In the genomic region with DNA sequence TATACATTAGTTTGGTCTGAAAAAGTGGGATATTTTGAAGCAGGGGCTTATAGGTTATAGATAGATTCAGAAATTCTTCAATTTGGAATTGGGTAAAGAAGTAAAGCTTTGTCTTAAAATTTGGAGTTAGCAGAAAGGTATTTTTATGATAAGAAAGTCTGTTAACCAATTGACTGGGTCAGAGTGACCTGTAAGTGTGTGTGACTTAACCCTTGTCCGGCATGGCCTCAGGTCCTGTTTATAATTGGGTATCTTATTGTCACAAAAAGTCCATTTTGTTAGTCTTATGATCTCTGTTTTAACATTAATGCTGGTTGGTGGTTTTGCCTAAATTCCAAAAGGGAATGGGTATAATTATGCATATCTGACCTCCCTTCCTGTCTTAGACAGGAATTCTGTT, we compare ENCODE assay signal across 35 cellular contexts.
DNase-seq lines count a peak whose midpoint lies in the region; ATAC-seq, FAIRE-seq and TF ChIP-seq lines count a peak whose summit lies in the region.
"Had no signal": no experiment of that assay in that cellular context is flagged by ENCODE, and none has a peak within 500 bp of the region (broad histone marks: within the 10 kb centered on the region; RNA-seq: fewer than 3 reads in every experiment).

No MANE protein-coding gene starts in this region.

- H3K23ac ChIP-seq in H9 (ENCODE audit: insufficient read length, low read depth, low read length) (no peak overlapping the region), H1 (ENCODE audit: insufficient read length) (no peak overlapping the region)

- H3K36me3 Mint-ChIP-seq in Caco-2 (ENCODE audit: insufficient read depth, unreplicated experiment): peaks cover 7% of the 10 kb centered on the region
- H3K36me3 Mint-ChIP-seq in GM23338 (ENCODE audit: low read depth): peaks cover 3% of the 10 kb centered on the region; the same call in 1 of the 3 replicates
- peaks cover 0 to 3% (median 0%) of the 10 kb centered on the region in 3 experiments; a peak in 3 of 7 replicates for H3K36me3 Mint-ChIP-seq in H9 (ENCODE audit: insufficient read depth in 1 of 3, low read depth in 3 of 3)
- no peaks in the 10 kb centered on the region for H3K36me3 Mint-ChIP-seq in natural killer cell treated with Interleukin-12 subunit alpha and Interleukin-12 subunit beta and Interleukin-15 and Interleukin-18, amount 100 ng/mL, for 72 hours
- H3K36me3 Mint-ChIP-seq: CD14-positive monocyte; CD4-positive, alpha-beta memory T cell; CD4-positive, CD25-positive, alpha-beta regulatory T cell; CD8-positive, alpha-beta memory T cell; CD8-positive, alpha-beta T cell had no signal

- peaks cover 3% of the 10 kb centered on the region; the same call in 1 of the 2 replicates for H3K9me3 ChIP-seq in Caco-2
- H3K9me3 ChIP-seq in H9 (ENCODE audit: control insufficient read depth, low read depth, low read length): no peaks in the 10 kb centered on the region
- H3K9me3 ChIP-seq in H1 (ENCODE audit: insufficient read depth in 2 of 2, low read depth in 1 of 2, low read length in 1 of 2): no peaks in the 10 kb centered on the region
- H3K9me3 ChIP-seq: A549; BE2C; BLaER1; BLaER1 treated with 17β-estradiol and CSF1 and Interleukin-3, amounts not matched to agents 10 nM and 100 nM had no signal

- TF ChIP-seq POLR2A in H1 (IDR thresholded peaks at IDR 0.05; ENCODE audit: control extremely low read depth in 1 of 2, low read depth in 2 of 2, low read length in 2 of 2): no peak

- H3K23me2 ChIP-seq in H9 (ENCODE audit: insufficient read length, low read depth, low read length, poor library complexity, severe bottlenecking) (no peaks in the 10 kb centered on the region), H1 (ENCODE audit: low read depth, low read length) (no peaks in the 10 kb centered on the region; the same call in 1 of the 2 replicates)

- TF ChIP-seq EP300 in H1 (IDR thresholded peaks at IDR 0.05; ENCODE audit: borderline replicate concordance in 1 of 2, low read depth in 2 of 2, low read length in 2 of 2): no peak

- no peak overlapping the region for H2BK12ac ChIP-seq in H9 (ENCODE audit: insufficient read length, low read depth, low read length)
- H2BK12ac ChIP-seq in H1 (ENCODE audit: low read depth, low read length): no peak overlapping the region; the same call in 1 of the 2 replicates

- no peak overlapping the region for H2AFZ ChIP-seq in GM23338
- H2AFZ ChIP-seq in H9 (ENCODE audit: low read length): no peak overlapping the region
- no peak overlapping the region for H2AFZ ChIP-seq in H1 (ENCODE audit: low read length)

- H3K9ac ChIP-seq in H9 (ENCODE audit: extremely low read depth, insufficient read length, low read length): no peak overlapping the region
- no peak overlapping the region for H3K9ac ChIP-seq in H1 (replicated peaks in 1 of 4; ENCODE audit: extremely low read depth in 1 of 4, low read depth in 3 of 4, low read length in 3 of 4)
- H3K9ac ChIP-seq: BLaER1; BLaER1 treated with 17β-estradiol and CSF1 and Interleukin-3, amounts not matched to agents 10 nM and 100 nM had no signal

- no peak overlapping the region for H4K91ac ChIP-seq in H9 (ENCODE audit: insufficient read length, low read depth, low read length)
- H4K91ac ChIP-seq in H1 (replicated peaks; ENCODE audit: insufficient read length, low read length): no peak overlapping the region

- H2AK5ac ChIP-seq in H9 (ENCODE audit: insufficient read length, low read length) (no peak overlapping the region), H1 (ENCODE audit: low read depth, low read length) (no peak overlapping the region)

- H4K20me1 ChIP-seq in GM23338 (replicated peaks; ENCODE audit: insufficient read depth) (no peaks in the 10 kb centered on the region), H9 (ENCODE audit: control insufficient read depth, insufficient read depth, insufficient read length) (no peaks in the 10 kb centered on the region), H1 (replicated peaks in 1 of 2; ENCODE audit: control insufficient read depth in 1 of 2, insufficient read depth in 2 of 2, low read length in 2 of 2) (no peaks in the 10 kb centered on the region)
- H4K20me1 ChIP-seq: BLaER1; BLaER1 treated with 17β-estradiol and CSF1 and Interleukin-3, amounts not matched to agents 10 nM and 100 nM had no signal

- H3K4me3 Mint-ChIP-seq in Caco-2 (ENCODE audit: unreplicated experiment) (no peak overlapping the region), GM23338 (no peak overlapping the region), H9 (no peak overlapping the region)
- no peak overlapping the region for H3K4me3 Mint-ChIP-seq in natural killer cell treated with Interleukin-12 subunit alpha and Interleukin-12 subunit beta and Interleukin-15 and Interleukin-18, amount 100 ng/mL, for 72 hours
- H3K4me3 Mint-ChIP-seq: B cell; CD14-positive monocyte; CD4-positive, alpha-beta memory T cell; CD4-positive, alpha-beta T cell; CD4-positive, CD25-positive, alpha-beta regulatory T cell; CD8-positive, alpha-beta memory T cell; CD8-positive, alpha-beta T cell had no signal

- H3K9me3 Mint-ChIP-seq in Caco-2 (ENCODE audit: unreplicated experiment) (peaks cover 16% of the 10 kb centered on the region), GM23338 (no peaks in the 10 kb centered on the region; the same call in 2 of the 3 replicates), H9 (no peaks in the 10 kb centered on the region)
- H3K9me3 Mint-ChIP-seq in natural killer cell treated with Interleukin-12 subunit alpha and Interleukin-12 subunit beta and Interleukin-15 and Interleukin-18, amount 100 ng/mL, for 72 hours: no peaks in the 10 kb centered on the region
- H3K9me3 Mint-ChIP-seq: CD4-positive, alpha-beta T cell; CD8-positive, alpha-beta T cell had no signal

- CTCF ChIA-PET in Caco-2 (lab: Charles Lee): no interaction called here
- CTCF ChIA-PET in H1 (lab: Charles Lee; ENCODE audit: partially characterized antibody): no interaction called here

- no peak for TF ChIP-seq CTCF in Caco-2 (IDR thresholded peaks at IDR 0.05; ENCODE audit: insufficient read depth in 1 of 2, low read depth in 1 of 2, low read length in 1 of 2, severe bottlenecking in 1 of 2, unreplicated experiment in 1 of 2)
- TF ChIP-seq CTCF in GM23338 (conservative IDR thresholded peaks at IDR 0.05; ENCODE audit: low read depth in 2 of 2): no peak
- TF ChIP-seq CTCF in H9 (conservative IDR thresholded peaks at IDR 0.05): no peak
- TF ChIP-seq CTCF in H1 (IDR thresholded peaks at IDR 0.05; ENCODE audit: control extremely low read depth in 1 of 3, insufficient read depth in 1 of 3, low read depth in 1 of 3, low read length in 3 of 3): no peak
- TF ChIP-seq CTCF in omental fat pad (IDR thresholded peaks at IDR 0.05): no peak

- H3K4me2 ChIP-seq in GM23338 (no peak overlapping the region), H9 (ENCODE audit: insufficient read depth, insufficient read length, low read length) (no peak overlapping the region), H1 (ENCODE audit: insufficient read depth in 1 of 2, low read depth in 2 of 2, low read length in 2 of 2) (no peak overlapping the region)
- H3K4me2 ChIP-seq: A549; BLaER1; BLaER1 treated with 17β-estradiol and CSF1 and Interleukin-3, amounts not matched to agents 10 nM and 100 nM had no signal

- H4K8ac ChIP-seq in H9 (replicated peaks; ENCODE audit: insufficient read length, low read depth, low read length) (no peak overlapping the region), H1 (ENCODE audit: extremely low read depth, insufficient read depth, low read length) (no peak overlapping the region)

- no peaks in the 10 kb centered on the region for H3K27me3 ChIP-seq in Caco-2 (replicated peaks; ENCODE audit: control insufficient read depth, insufficient read depth, low read length)
- H3K27me3 ChIP-seq in GM23338 (ENCODE audit: insufficient read depth): no peaks in the 10 kb centered on the region
- H3K27me3 ChIP-seq in H9 (ENCODE audit: insufficient read depth, low read length): no peaks in the 10 kb centered on the region
- H3K27me3 ChIP-seq in H1 (replicated peaks in 1 of 4; ENCODE audit: control insufficient read depth in 3 of 4, extremely low read depth in 1 of 4, insufficient read depth in 3 of 4, low read length in 3 of 4): no peaks in the 10 kb centered on the region
- H3K27me3 ChIP-seq: BE2C; BLaER1; BLaER1 treated with 17β-estradiol and CSF1 and Interleukin-3, amounts not matched to agents 10 nM and 100 nM had no signal

- H3K79me1 ChIP-seq in H9 (ENCODE audit: insufficient read depth, low read depth, low read length, poor library complexity, severe bottlenecking): no peaks in the 10 kb centered on the region
- H3K79me1 ChIP-seq in H1 (ENCODE audit: low read depth, low read length): no peaks in the 10 kb centered on the region

- H3K79me2 ChIP-seq in GM23338 (replicated peaks; ENCODE audit: insufficient read depth) (no peaks in the 10 kb centered on the region), H9 (ENCODE audit: insufficient read depth, low read length) (no peaks in the 10 kb centered on the region), H1 (ENCODE audit: control insufficient read depth in 1 of 2, insufficient read depth in 2 of 2, low read length in 2 of 2) (no peaks in the 10 kb centered on the region)

- peaks cover 18% of the 10 kb centered on the region for H3K4me1 Mint-ChIP-seq in Caco-2 (ENCODE audit: low read depth, unreplicated experiment)
- peaks cover 24% of the 10 kb centered on the region for H3K4me1 Mint-ChIP-seq in GM23338
- H3K4me1 Mint-ChIP-seq in H9: peaks cover 28 to 33% of the 10 kb centered on the region in 2 experiments
- H3K4me1 Mint-ChIP-seq in natural killer cell treated with Interleukin-12 subunit alpha and Interleukin-12 subunit beta and Interleukin-15 and Interleukin-18, amount 100 ng/mL, for 72 hours (ENCODE audit: low read depth in 2 of 2): no peaks in the 10 kb centered on the region
- H3K4me1 Mint-ChIP-seq: B cell; CD4-positive, alpha-beta memory T cell; CD4-positive, CD25-positive, alpha-beta regulatory T cell; CD8-positive, alpha-beta memory T cell had no signal

- H3K56ac ChIP-seq in H9 (ENCODE audit: insufficient read length, low read depth, low read length) (no peak overlapping the region), H1 (replicated peaks; ENCODE audit: insufficient read length, low read depth, low read length) (no peak overlapping the region)

- H3K27ac Mint-ChIP-seq in Caco-2 (ENCODE audit: unreplicated experiment): peak overlapping the region; percentile 61
- H3K27ac Mint-ChIP-seq in GM23338: peak overlapping the region; percentile 80; the same call in 1 of the 2 replicates
- peak overlapping the region in 2 of 3 experiments; percentile 56 to 85; a peak in 3 of 7 replicates for H3K27ac Mint-ChIP-seq in H9
- no peak overlapping the region for H3K27ac Mint-ChIP-seq in natural killer cell treated with Interleukin-12 subunit alpha and Interleukin-12 subunit beta and Interleukin-15 and Interleukin-18, amount 100 ng/mL, for 72 hours
- H3K27ac Mint-ChIP-seq: B cell; CD14-positive monocyte; CD4-positive, alpha-beta memory T cell; CD4-positive, alpha-beta T cell; CD4-positive, CD25-positive, alpha-beta regulatory T cell; CD8-positive, alpha-beta memory T cell; CD8-positive, alpha-beta T cell had no signal

- H2BK5ac ChIP-seq in H9 (ENCODE audit: insufficient read length, low read length): no peak overlapping the region
- H2BK5ac ChIP-seq in H1 (ENCODE audit: low read depth, low read length): no peak overlapping the region

- no peak overlapping the region for H3K4ac ChIP-seq in H9 (ENCODE audit: low read depth, low read length)
- H3K4ac ChIP-seq in H1 (replicated peaks; ENCODE audit: insufficient read length, low read depth, low read length): no peak overlapping the region

- H3K14ac ChIP-seq in H9 (ENCODE audit: insufficient read depth, low read length) (no peak overlapping the region), H1 (ENCODE audit: insufficient read length) (no peak overlapping the region)

- H3K4me3 ChIP-seq in Caco-2 (ENCODE audit: low read depth, low read length) (no peak overlapping the region), GM23338 (no peak overlapping the region), H1 (ENCODE audit: extremely low read depth in 1 of 4, insufficient read depth in 2 of 4, low read depth in 3 of 4, low read length in 4 of 4) (no peak overlapping the region)
- H3K4me3 ChIP-seq: A549; BLaER1; BLaER1 treated with 17β-estradiol and CSF1 and Interleukin-3, amounts not matched to agents 10 nM and 100 nM had no signal

- POLR2A ChIA-PET in Caco-2 (lab: Charles Lee): no interaction called here
- POLR2A ChIA-PET in H1 (lab: Charles Lee; ENCODE audit: partially characterized antibody): interaction anchor here (0.6 kb wide), 1 partner anchor 26 kb away, joined by 3 read pairs; no protein-coding TSS in a partner anchor

- H2BK120ac ChIP-seq in H9 (ENCODE audit: low read depth, low read length, poor library complexity, severe bottlenecking): no peak overlapping the region
- H2BK120ac ChIP-seq in H1 (replicated peaks; ENCODE audit: low read depth, low read length): no peak overlapping the region

- no peak overlapping the region for H3T11ph ChIP-seq in H9 (ENCODE audit: low read length)

- WGBS in H9 (ENCODE audit: extremely low coverage, insufficient read length, low lambda C conversion rate): no CpG with 5 or more reads among the region's 1 CpG
- WGBS in H1 (ENCODE audit: extremely low coverage in 1 of 2, insufficient coverage in 1 of 2, insufficient read length in 1 of 2, insufficient replicate concordance in 2 of 2, low coverage in 1 of 2, low lambda C conversion rate in 2 of 2, missing lambda C conversion rate in 1 of 2), 2 experiments: 94% methylated on average over 1 of the region's 1 CpG; no CpG with 5 or more reads in 1 of the 2 experiments

- ATAC-seq in GM23338 (no peak), GM19397 (IDR thresholded peaks at IDR 0.05; ENCODE audit: unreplicated experiment) (no peak), omental fat pad (ENCODE audit: low FRiP score) (no peak)
- ATAC-seq in natural killer cell treated with Interleukin-12 subunit alpha and Interleukin-12 subunit beta and Interleukin-15 and Interleukin-18, amount 100 ng/mL, for 72 hours: no peak
- ATAC-seq: A549; CD8-positive, alpha-beta T cell had no signal

- H3K27ac ChIP-seq in GM23338 (ENCODE audit: low read depth): no peak overlapping the region
- H3K27ac ChIP-seq in H9 (ENCODE audit: insufficient read length, low read depth, low read length): no peak overlapping the region
- H3K27ac ChIP-seq in H1 (ENCODE audit: low read depth, low read length): no peak overlapping the region
- no peak overlapping the region for H3K27ac ChIP-seq in caudate nucleus (ENCODE audit: low read depth, low read length)
- H3K27ac ChIP-seq: 22Rv1; A549; BLaER1; BLaER1 treated with 17β-estradiol and CSF1 and Interleukin-3, amounts not matched to agents 10 nM and 100 nM; C4-2B had no signal

- DNase-seq in Caco-2: no peak
- no peak for DNase-seq in GM23338 (ENCODE audit: low spot score)
- no peak for DNase-seq in H9
- no peak for DNase-seq in H1 (ENCODE audit: low read depth in 1 of 2, low spot score in 2 of 2)
- no peak for DNase-seq in natural killer cell treated with Interleukin-12 subunit alpha and Interleukin-12 subunit beta and Interleukin-15 and Interleukin-18, amount 100 ng/mL, for 72 hours (ENCODE audit: low spot score)
- no peak for DNase-seq in caudate nucleus (lab: John Stamatoyannopoulos, UW)
- DNase-seq in omental fat pad (ENCODE audit: low spot score): no peak
- DNase-seq: 8988T; ACHN; AML-193; BE2C; C1 segment of cervical spinal cord; Calu3; CD4-positive, alpha-beta memory T cell; CD4-positive, alpha-beta T cell; CD4-positive, CD25-positive, alpha-beta regulatory T cell; CD8-positive, alpha-beta memory T cell; CD8-positive, alpha-beta T cell; COR-L47; DMS 273 treated with DMSO at 0.1 percent for 48 hours; DMS153; DMS53; DMS79; DMS79 treated with DMSO at 0.1 percent for 48 hours; DND-41; EL had no signal

- H4K5ac ChIP-seq in H9 (ENCODE audit: insufficient read length, low read depth, low read length) (no peak overlapping the region), H1 (ENCODE audit: insufficient read length, low read depth, low read length) (no peak overlapping the region)

- H3K27me3 Mint-ChIP-seq in Caco-2 (ENCODE audit: insufficient read depth, unreplicated experiment) (no peaks in the 10 kb centered on the region), GM23338 (ENCODE audit: insufficient read depth, low read depth, poor library complexity) (no peaks in the 10 kb centered on the region), H9 (ENCODE audit: low read depth) (no peaks in the 10 kb centered on the region)
- H3K27me3 Mint-ChIP-seq in natural killer cell treated with Interleukin-12 subunit alpha and Interleukin-12 subunit beta and Interleukin-15 and Interleukin-18, amount 100 ng/mL, for 72 hours: no peaks in the 10 kb centered on the region
- H3K27me3 Mint-ChIP-seq: B cell; CD4-positive, alpha-beta memory T cell; CD4-positive, alpha-beta T cell; CD4-positive, CD25-positive, alpha-beta regulatory T cell; CD8-positive, alpha-beta memory T cell had no signal

- H2BK15ac ChIP-seq in H9 (ENCODE audit: low read depth, low read length): no peak overlapping the region
- H2BK15ac ChIP-seq in H1 (ENCODE audit: low read length): no peak overlapping the region

- H2BK20ac ChIP-seq in H9 (ENCODE audit: low read depth, low read length, poor library complexity, severe bottlenecking) (no peak overlapping the region), H1 (ENCODE audit: low read length) (peak overlapping the region; percentile 81; the same call in 1 of the 2 replicates)

- H3K18ac ChIP-seq in H9 (ENCODE audit: insufficient read length, low read depth, low read length) (no peak overlapping the region), H1 (ENCODE audit: extremely low read depth, low read length) (no peak overlapping the region)

- no peaks in the 10 kb centered on the region for H3F3A ChIP-seq in GM23338 (replicated peaks; ENCODE audit: low read depth)

- H3K36me3 ChIP-seq in Caco-2 (ENCODE audit: control insufficient read depth, insufficient read depth, low read length) (no peaks in the 10 kb centered on the region), GM23338 (ENCODE audit: insufficient read depth) (no peaks in the 10 kb centered on the region), H1 (ENCODE audit: control insufficient read depth in 2 of 4, insufficient read depth in 4 of 4, low read length in 3 of 4) (no peaks in the 10 kb centered on the region)
- H3K36me3 ChIP-seq: BE2C; BLaER1; BLaER1 treated with 17β-estradiol and CSF1 and Interleukin-3, amounts not matched to agents 10 nM and 100 nM had no signal

- TF ChIP-seq RAD21 in H1 (IDR thresholded peaks at IDR 0.05 in 1 of 2, conservative IDR thresholded peaks at IDR 0.05 in 1 of 2; ENCODE audit: low read depth in 2 of 2, low read length in 2 of 2): no peak

- no TSS peak for BruUV-seq in Caco-2 (replicated peaks; lab: Mats Ljungman, UMichigan)

- H3K4me1 ChIP-seq in Caco-2 (peaks cover 29% of the 10 kb centered on the region), GM23338 (ENCODE audit: insufficient read depth) (peaks cover 18% of the 10 kb centered on the region), H9 (ENCODE audit: insufficient read depth, low read length) (peaks cover 2% of the 10 kb centered on the region; the same call in 1 of the 2 replicates), H1 (replicated peaks in 1 of 4; ENCODE audit: control insufficient read depth in 3 of 4, insufficient read depth in 4 of 4, low read length in 3 of 4) (no peaks in the 10 kb centered on the region; a peak in 2 of 7 replicates)
- H3K4me1 ChIP-seq: BE2C; BLaER1; BLaER1 treated with 17β-estradiol and CSF1 and Interleukin-3, amounts not matched to agents 10 nM and 100 nM had no signal

- no peak for FAIRE-seq in H1 (lab: Jason Lieb, UNC)
- FAIRE-seq: A549, D721Med had no signal

- intact Hi-C loops in Caco-2 (cut with micrococcal nuclease; ENCODE audit: unreplicated experiment): no loop called here

- no peaks in the 10 kb centered on the region for H3K9me2 ChIP-seq in GM23338 (ENCODE audit: insufficient read depth)

Comparison
In these comparisons a context has a peak if more than half of its experiments do, and no peak if none do; other contexts are left out.
1. H3K27ac Mint-ChIP-seq: peak in Caco-2 (single experiment), GM23338 (single experiment) and H9 (2 of 3); none in natural killer cell treated with Interleukin-12 subunit alpha and Interleukin-12 subunit beta and Interleukin-15 and Interleukin-18, amount 100 ng/mL, for 72 hours (0 of 2).